ENCODE assay signal across 8 cellular contexts in genomic region chr1:32962248-32962896, GRCh38. TPM values are rescaled to one million over a fixed set of nuclear protein-coding genes. Genes with fewer than 3 reads are reported as not detected.
DNase-seq lines count a peak whose midpoint lies in the region; ATAC-seq, FAIRE-seq and TF ChIP-seq lines count a peak whose summit lies in the region.

No MANE protein-coding gene starts in this region.

- DNase-seq in AG04449 (ENCODE audit: low read depth, low spot score) (no peak), foreskin fibroblast (peak in 1 of 2 donors; percentile 18), putamen (ENCODE audit: low spot score) (no peak), SK-N-DZ (ENCODE audit: low spot score) (no peak), frontal cortex (ENCODE audit: low spot score in 2 of 2) (no peak)

- CTCF ChIA-PET in AG04449 (lab: Yijun Ruan, JAX), result interaction anchor here (1.5 to 2.4 kb wide), 5 partner anchors 9 to 124 kb away, joined by 3 to 11 read pairs (median 6); no protein-coding TSS in a partner anchor

- peak overlapping the region; percentile 68 for H3K4me2 ChIP-seq in SU-DHL-6 (ENCODE audit: low read depth, low read length, poor library complexity, severe bottlenecking)

- TF ChIP-seq CTCF in AG04449 (IDR thresholded peaks at IDR 0.05; ENCODE audit: insufficient read depth, low read length, missing control alignments) (no peak), SU-DHL-6 (IDR thresholded peaks at IDR 0.05; ENCODE audit: insufficient read depth, low read length, poor library complexity, severe bottlenecking) (no peak), foreskin fibroblast (IDR thresholded peaks at IDR 0.05; ENCODE audit: low read depth, low read length) (no peak)

- H2AFZ ChIP-seq in SU-DHL-6 (ENCODE audit: low read depth, low read length, severe bottlenecking), result no peak overlapping the region

- peak overlapping the region; percentile 85 for H3K27ac ChIP-seq in SU-DHL-6 (ENCODE audit: low read depth, low read length)
- H3K27ac ChIP-seq in skeletal muscle tissue (ENCODE audit: low read depth, low read length), result no peak overlapping the region

- H3K27me3 ChIP-seq in SU-DHL-6 (ENCODE audit: low read length), result no peaks in the 10 kb centered on the region
- peaks cover 0 to 5% (median 4%) of the 10 kb centered on the region in 3 donors for H3K27me3 ChIP-seq in skeletal muscle tissue (ENCODE audit: control insufficient read depth in 3 of 3, insufficient read depth in 3 of 3, low read length in 3 of 3)

- H3K9me3 ChIP-seq in SU-DHL-6 (ENCODE audit: insufficient read depth, low read length), result no peaks in the 10 kb centered on the region
- H3K9me3 ChIP-seq in skeletal muscle tissue (ENCODE audit: control insufficient read depth in 3 of 3, low read length in 3 of 3), result no peaks in the 10 kb centered on the region

- H3K36me3 ChIP-seq in SU-DHL-6 (ENCODE audit: low read length), result no peaks in the 10 kb centered on the region
- H3K36me3 ChIP-seq in skeletal muscle tissue (ENCODE audit: control insufficient read depth in 3 of 3, insufficient read depth in 3 of 3, low read length in 3 of 3), result no peaks in the 10 kb centered on the region

- peaks cover 28% of the 10 kb centered on the region for H3F3A ChIP-seq in SU-DHL-6 (ENCODE audit: insufficient read depth)

- no peaks in the 10 kb centered on the region for H3K9me2 ChIP-seq in SU-DHL-6 (replicated peaks; ENCODE audit: insufficient read depth, low read length)

- H3K4me3 ChIP-seq in AG04449 (ENCODE audit: low read depth, low read length), result peak overlapping the region; percentile 43
- peak overlapping the region; percentile 65 for H3K4me3 ChIP-seq in SU-DHL-6 (ENCODE audit: insufficient read depth, low read length, poor library complexity, severe bottlenecking)
- peak overlapping the region; percentile 72 to 82 for H3K4me3 ChIP-seq in foreskin fibroblast (ENCODE audit: low read depth in 1 of 2, low read length in 2 of 2)
- H3K4me3 ChIP-seq in skeletal muscle tissue (ENCODE audit: low read length in 3 of 3), result peak overlapping the region; percentile 63 to 75 (median 74)

- no peaks in the 10 kb centered on the region for H4K20me1 ChIP-seq in SU-DHL-6 (ENCODE audit: low read depth, low read length)

- peak; percentile 46 for ATAC-seq in GM19395 (IDR thresholded peaks at IDR 0.05; ENCODE audit: unreplicated experiment)

- H3K79me2 ChIP-seq in SU-DHL-6 (ENCODE audit: insufficient read depth, low read length), result peaks cover 51% of the 10 kb centered on the region

- peaks cover 9 to 11% (median 11%) of the 10 kb centered on the region in 3 donors for H3K4me1 ChIP-seq in skeletal muscle tissue (ENCODE audit: control insufficient read depth in 3 of 3, insufficient read depth in 3 of 3, low read length in 3 of 3)

- no peak for FAIRE-seq in frontal cortex (lab: Jason Lieb, UNC)

- H3K9ac ChIP-seq in SU-DHL-6 (ENCODE audit: low read length), result peak overlapping the region; percentile 75
- H3K9ac ChIP-seq in skeletal muscle tissue (ENCODE audit: low read depth in 1 of 3, low read length in 3 of 3), result peak overlapping the region; percentile 12 to 45 (median 35)

- POLR2A ChIA-PET in AG04449 (lab: Yijun Ruan, JAX), result no interaction called here

RNA-seq across cellular contexts. Expression of gene RNF19B, which starts 2.2 kb away (rescaled TPM):
- total RNA-seq in skeletal muscle tissue (5.7 TPM), frontal cortex (37.1 TPM)
- 7.3 and 7.5 TPM in 2 replicates for polyA plus RNA-seq in SK-N-DZ (2014; cell fraction: cytosol; rRNA removed)
- 3.3 and 3.9 TPM in 2 replicates for polyA plus RNA-seq in SK-N-DZ (2014; cell fraction: nucleus; rRNA removed)
